ENCODE assay signal across 8 cellular contexts in genomic region chr1:148263128-148263905, GRCh38.
A peak's percentile ranks its signal among the peaks of the same experiment; 100 is the strongest.
DNase-seq lines count a peak whose midpoint lies in the region; ATAC-seq, FAIRE-seq and TF ChIP-seq lines count a peak whose summit lies in the region.

No MANE protein-coding gene starts in this region.

- H3K4me3 Mint-ChIP-seq in HFFc6, result peak overlapping the region; percentile 84
- peak overlapping the region; percentile 83 for H3K4me3 Mint-ChIP-seq in activated CD8-positive, alpha-beta T cell treated with anti-CD3 and anti-CD28 coated beads, Interleukin-2, amount 10 ng/mL, durations not matched to agents 7 days and 5 days

- no peaks in the 10 kb centered on the region for H3K36me3 Mint-ChIP-seq in HFFc6 (ENCODE audit: low read depth)
- no peaks in the 10 kb centered on the region for H3K36me3 Mint-ChIP-seq in activated CD8-positive, alpha-beta T cell treated with anti-CD3 and anti-CD28 coated beads, Interleukin-2, amount 10 ng/mL, durations not matched to agents 7 days and 5 days (ENCODE audit: low read depth)

- no peak overlapping the region for H2AK5ac ChIP-seq in H1 (ENCODE audit: low read depth, low read length)

- H4K20me1 ChIP-seq in H1 (replicated peaks in 1 of 2; ENCODE audit: control insufficient read depth in 1 of 2, insufficient read depth in 2 of 2, low read length in 2 of 2), result no peaks in the 10 kb centered on the region

- peak overlapping the region; percentile 75; the same call in 1 of the 2 replicates for H3K27ac Mint-ChIP-seq in HFFc6
- H3K27ac Mint-ChIP-seq in activated CD8-positive, alpha-beta T cell treated with anti-CD3 and anti-CD28 coated beads, Interleukin-2, amount 10 ng/mL, durations not matched to agents 7 days and 5 days, result peak overlapping the region; percentile 84

- peak overlapping the region; percentile 82 for H3K4ac ChIP-seq in H1 (replicated peaks; ENCODE audit: insufficient read length, low read depth, low read length)

- H3K9me3 Mint-ChIP-seq in HFFc6, result no peaks in the 10 kb centered on the region
- no peaks in the 10 kb centered on the region for H3K9me3 Mint-ChIP-seq in activated CD8-positive, alpha-beta T cell treated with anti-CD3 and anti-CD28 coated beads, Interleukin-2, amount 10 ng/mL, durations not matched to agents 7 days and 5 days (ENCODE audit: insufficient read depth)

- H2BK20ac ChIP-seq in H1 (ENCODE audit: low read length), result peak overlapping the region; percentile 95; the same call in 1 of the 2 replicates

- H4K91ac ChIP-seq in H1 (replicated peaks; ENCODE audit: insufficient read length, low read length), result peak overlapping the region; percentile 100

- H3K36me3 ChIP-seq in H1 (ENCODE audit: control insufficient read depth in 2 of 4, insufficient read depth in 4 of 4, low read length in 3 of 4) (no peaks in the 10 kb centered on the region), mesodermal cell (ENCODE audit: control insufficient read depth, insufficient read depth, low read length) (no peaks in the 10 kb centered on the region)

- peak in 1 of 2 experiments; percentile 84; a peak in 1 of 3 replicates for TF ChIP-seq EP300 in H1 (IDR thresholded peaks at IDR 0.05; ENCODE audit: borderline replicate concordance in 1 of 2, low read depth in 2 of 2, low read length in 2 of 2)

- no peak overlapping the region for H2BK15ac ChIP-seq in H1 (ENCODE audit: low read length)

- H3K4me3 ChIP-seq in H1 (ENCODE audit: extremely low read depth in 1 of 4, insufficient read depth in 2 of 4, low read depth in 3 of 4, low read length in 4 of 4), result peak overlapping the region; percentile 52 to 76 (median 64)
- peak overlapping the region; percentile 35 for H3K4me3 ChIP-seq in mesodermal cell (ENCODE audit: extremely low read depth, insufficient read depth, low read length, poor library complexity, severe bottlenecking)

- ATAC-seq in activated CD8-positive, alpha-beta T cell treated with anti-CD3 and anti-CD28 coated beads, Interleukin-2, amount 10 ng/mL, durations not matched to agents 7 days and 5 days, result peak; percentile 91

- H3K27ac ChIP-seq in H1 (ENCODE audit: low read depth, low read length) (peak overlapping the region; percentile 100), mesodermal cell (ENCODE audit: low read depth, low read length, severe bottlenecking) (peak overlapping the region; percentile 94)

- peak; percentile 58 for DNase-seq in GM03348 (ENCODE audit: low spot score)
- peak; percentile 55 for DNase-seq in HFFc6
- peak; percentile 91 for DNase-seq in NCI-H345 (lab: John Stamatoyannopoulos, UW)
- peak; percentile 73 for DNase-seq in activated CD8-positive, alpha-beta T cell treated with anti-CD3 and anti-CD28 coated beads, Interleukin-2, amount 10 ng/mL, durations not matched to agents 7 days and 5 days
- peak; percentile 86 to 93 for DNase-seq in H1 (ENCODE audit: low read depth in 1 of 2, low spot score in 2 of 2)
- peak; percentile 25 to 28 for DNase-seq in stimulated activated CD8-positive, alpha-beta memory T cell treated with anti-CD3 and anti-CD28 coated beads, Interleukin-2, amount 100 ng/mL, for 1 hour (ENCODE audit: low read depth in 2 of 2)
- DNase-seq in NCI-H146 treated with DMSO at 0.1 percent for 48 hours (lab: John Stamatoyannopoulos, UW; ENCODE audit: unreplicated experiment), result no peak

- peaks cover 15% of the 10 kb centered on the region for H3K4me1 Mint-ChIP-seq in HFFc6 (ENCODE audit: low read depth)
- H3K4me1 Mint-ChIP-seq in activated CD8-positive, alpha-beta T cell treated with anti-CD3 and anti-CD28 coated beads, Interleukin-2, amount 10 ng/mL, durations not matched to agents 7 days and 5 days (ENCODE audit: low read depth), result peaks cover 14% of the 10 kb centered on the region

- H2BK12ac ChIP-seq in H1 (ENCODE audit: low read depth, low read length), result peak overlapping the region; percentile 95; the same call in 1 of the 2 replicates

- WGBS in H1 (ENCODE audit: extremely low coverage in 1 of 2, insufficient coverage in 1 of 2, insufficient read length in 1 of 2, insufficient replicate concordance in 2 of 2, low coverage in 1 of 2, low lambda C conversion rate in 2 of 2, missing lambda C conversion rate in 1 of 2), 2 experiments, result 4% methylated on average over 43 of the region's 43 CpGs; no CpG with 5 or more reads in 1 of the 2 experiments
- 2% methylated on average over 42 to 43 of the region's 43 CpGs for WGBS in mesodermal cell (ENCODE audit: insufficient coverage in 2 of 2), 2 experiments

- TF ChIP-seq CTCF in HFFc6 (IDR thresholded peaks at IDR 0.05) (no peak), H1 (IDR thresholded peaks at IDR 0.05; ENCODE audit: control extremely low read depth in 1 of 3, insufficient read depth in 1 of 3, low read depth in 1 of 3, low read length in 3 of 3) (peak in 1 of 3 experiments; percentile 3; a peak in 1 of 4 replicates)

- peak overlapping the region; percentile 100 for H3K18ac ChIP-seq in H1 (ENCODE audit: extremely low read depth, low read length)

- no peak overlapping the region for H3K14ac ChIP-seq in H1 (ENCODE audit: insufficient read length)

- no peak overlapping the region for H3K23ac ChIP-seq in H1 (ENCODE audit: insufficient read length)

- H2AFZ ChIP-seq in H1 (ENCODE audit: low read length), result peak overlapping the region; percentile 81; the same call in 1 of the 2 replicates

- H3K23me2 ChIP-seq in H1 (ENCODE audit: low read depth, low read length), result peaks cover 13% of the 10 kb centered on the region

- H4K5ac ChIP-seq in H1 (ENCODE audit: insufficient read length, low read depth, low read length), result peak overlapping the region; percentile 99

- H3K4me1 ChIP-seq in H1 (replicated peaks in 1 of 4; ENCODE audit: control insufficient read depth in 3 of 4, insufficient read depth in 4 of 4, low read length in 3 of 4) (no peaks in the 10 kb centered on the region; a peak in 1 of 7 replicates), mesodermal cell (ENCODE audit: control insufficient read depth, insufficient read depth, low read length, poor library complexity, severe bottlenecking) (peaks cover 8% of the 10 kb centered on the region)

- H3K27me3 Mint-ChIP-seq in HFFc6 (ENCODE audit: insufficient read depth), result peaks cover 35% of the 10 kb centered on the region
- peaks cover 39% of the 10 kb centered on the region for H3K27me3 Mint-ChIP-seq in activated CD8-positive, alpha-beta T cell treated with anti-CD3 and anti-CD28 coated beads, Interleukin-2, amount 10 ng/mL, durations not matched to agents 7 days and 5 days (ENCODE audit: low read depth)

- FAIRE-seq in H1 (lab: Jason Lieb, UNC), result peak; percentile 84

- POLR2A ChIA-PET in activated CD8-positive, alpha-beta T cell treated with anti-CD3 and anti-CD28 coated beads, Interleukin-2, amount 10 ng/mL, durations not matched to agents 7 days and 5 days (lab: Charles Lee), result interaction anchor here (0.5 to 1.4 kb wide), 19 partner anchors 9 to 1179 kb away, joined by 3 to 96 read pairs (median 5); no protein-coding TSS in a partner anchor
- POLR2A ChIA-PET in H1 (lab: Charles Lee; ENCODE audit: partially characterized antibody), result interaction anchor here (0.6 to 3.3 kb wide), 35 partner anchors 9 to 1179 kb away, joined by 3 to 136 read pairs (median 6); partner anchors contain the start of gene NBPF11

- H3K4me2 ChIP-seq in H1 (ENCODE audit: insufficient read depth in 1 of 2, low read depth in 2 of 2, low read length in 2 of 2), result peak overlapping the region; percentile 73 to 99

- CTCF ChIA-PET in activated CD8-positive, alpha-beta T cell treated with anti-CD3 and anti-CD28 coated beads, Interleukin-2, amount 10 ng/mL, durations not matched to agents 7 days and 5 days (lab: Charles Lee), result interaction anchor here (1.0 to 1.2 kb wide), 2 partner anchors 71 to 80 kb away, joined by 3 to 5 read pairs; no protein-coding TSS in a partner anchor
- CTCF ChIA-PET in H1 (lab: Charles Lee; ENCODE audit: partially characterized antibody), result interaction anchor here (0.9 kb wide), 1 partner anchor 104 kb away, joined by 3 read pairs; no protein-coding TSS in a partner anchor

- peak overlapping the region; percentile 100 for H2BK5ac ChIP-seq in H1 (ENCODE audit: low read depth, low read length)

- H3K56ac ChIP-seq in H1 (replicated peaks; ENCODE audit: insufficient read length, low read depth, low read length), result peak overlapping the region; percentile 97

- H3K9ac ChIP-seq in H1 (replicated peaks in 1 of 4; ENCODE audit: extremely low read depth in 1 of 4, low read depth in 3 of 4, low read length in 3 of 4), result peak overlapping the region; percentile 79 to 100 (median 100)

- no peaks in the 10 kb centered on the region for H3K27me3 ChIP-seq in H1 (replicated peaks in 1 of 4; ENCODE audit: control insufficient read depth in 3 of 4, extremely low read depth in 1 of 4, insufficient read depth in 3 of 4, low read length in 3 of 4)

- H3K79me2 ChIP-seq in H1 (ENCODE audit: control insufficient read depth in 1 of 2, insufficient read depth in 2 of 2, low read length in 2 of 2), result no peaks in the 10 kb centered on the region

- peak overlapping the region; percentile 100 for H2BK120ac ChIP-seq in H1 (replicated peaks; ENCODE audit: low read depth, low read length)

- TF ChIP-seq RAD21 in H1 (IDR thresholded peaks at IDR 0.05 in 1 of 2, conservative IDR thresholded peaks at IDR 0.05 in 1 of 2; ENCODE audit: low read depth in 2 of 2, low read length in 2 of 2), result 0 out of 4 replicates have a peak, but pooled peaks have one; percentile 2 to 11

- H3K9me3 ChIP-seq in H1 (ENCODE audit: insufficient read depth in 2 of 2, low read depth in 1 of 2, low read length in 1 of 2), result no peaks in the 10 kb centered on the region
- no peaks in the 10 kb centered on the region for H3K9me3 ChIP-seq in mesodermal cell (ENCODE audit: control insufficient read depth, low read length)

- H4K8ac ChIP-seq in H1 (ENCODE audit: extremely low read depth, insufficient read depth, low read length), result peak overlapping the region; percentile 100

- peak; percentile 100 for TF ChIP-seq POLR2A in H1 (IDR thresholded peaks at IDR 0.05; ENCODE audit: control extremely low read depth in 1 of 2, low read depth in 2 of 2, low read length in 2 of 2)

- no peaks in the 10 kb centered on the region for H3K79me1 ChIP-seq in H1 (ENCODE audit: low read depth, low read length)

TF ChIP-seq in H1, 55 proteins besides CTCF, POLR2A, EP300 and RAD21 (continues in another document):
- TF ChIP-seq TAF7 (optimal IDR thresholded peaks at IDR 0.05; ENCODE audit: borderline replicate concordance, low read depth, low read length) (peak; percentile 100), NANOG (IDR thresholded peaks at IDR 0.05; ENCODE audit: insufficient read depth, low read depth, low read length, poor library complexity, severe bottlenecking) (no peak), TCF12 (IDR thresholded peaks at IDR 0.05; ENCODE audit: low read depth, low read length) (peak; percentile 89; the same call in 1 of the 2 replicates), FOSL1 (IDR thresholded peaks at IDR 0.05; ENCODE audit: insufficient read depth, low read depth, low read length) (no peak), TEAD4 (IDR thresholded peaks at IDR 0.05; ENCODE audit: low read depth, low read length) (peak; percentile 66; the same call in 1 of the 2 replicates), ASH2L (IDR thresholded peaks at IDR 0.05; ENCODE audit: low read length) (peak; percentile 58), BCL11A (IDR thresholded peaks at IDR 0.05; ENCODE audit: low read depth in 2 of 2, low read length in 2 of 2) (peak; percentile 16 to 94), SIX5 (IDR thresholded peaks at IDR 0.05; ENCODE audit: low read depth, low read length) (no peak), CBX8 (IDR thresholded peaks at IDR 0.05; ENCODE audit: borderline replicate concordance, low read depth, low read length) (no peak)
